Comparison of ENCODE assay signal across 13 cellular contexts in the genomic region with DNA sequence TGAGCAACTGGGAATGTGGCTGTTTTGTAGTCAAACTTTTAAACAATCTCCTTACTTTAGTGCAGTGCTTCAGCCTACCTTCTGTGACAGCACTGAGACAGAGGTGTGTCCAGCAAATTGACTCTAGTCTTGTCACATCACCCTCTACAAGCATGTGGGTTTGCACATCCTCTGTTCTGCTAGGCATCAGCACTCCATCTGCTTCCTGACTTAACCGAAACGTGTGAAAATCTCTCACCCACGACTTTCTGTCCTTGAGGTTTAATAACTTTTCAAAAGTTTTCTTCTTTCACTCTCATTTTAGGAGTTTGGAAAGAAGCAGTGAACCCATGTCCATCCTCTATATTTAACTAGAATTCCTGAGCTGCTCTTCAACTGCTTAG. TPM values are rescaled to one million over a fixed set of nuclear protein-coding genes. Genes with fewer than 3 reads are reported as not detected.
A peak's percentile ranks its signal among the peaks of the same experiment; 100 is the strongest.
DNase-seq lines count a peak whose midpoint lies in the region; ATAC-seq and TF ChIP-seq lines count a peak whose summit lies in the region.
"Had no signal": no experiment of that assay in that cellular context is flagged by ENCODE, and none has a peak within 500 bp of the region (broad histone marks: within the 10 kb centered on the region; RNA-seq: fewer than 3 reads in every experiment).

No MANE protein-coding gene starts in this region.

- H3K4me1 Mint-ChIP-seq in naive thymus-derived CD4-positive, alpha-beta T cell: peaks cover 0 to 20% (median 5%) of the 10 kb centered on the region in 7 donors

- CTCF ChIA-PET in naive thymus-derived CD4-positive, alpha-beta T cell (lab: Charles Lee): no interaction called here

- H3K27ac Mint-ChIP-seq in naive thymus-derived CD4-positive, alpha-beta T cell: no peak overlapping the region

- TF ChIP-seq CTCF in osteoblast (IDR thresholded peaks at IDR 0.05; ENCODE audit: extremely low read depth, low read depth, low read length): no peak

- intact Hi-C loops in naive thymus-derived CD4-positive, alpha-beta T cell (cut with micrococcal nuclease): no loop called here

- no peaks in the 10 kb centered on the region for H3K27me3 ChIP-seq in naive thymus-derived CD4-positive, alpha-beta T cell (ENCODE audit: control insufficient read depth in 2 of 2, insufficient read depth in 2 of 2, low read length in 2 of 2)
- no peaks in the 10 kb centered on the region for H3K27me3 ChIP-seq in osteoblast (ENCODE audit: insufficient read depth, low read length)

- H3K9me3 Mint-ChIP-seq in naive thymus-derived CD4-positive, alpha-beta T cell: peaks cover 0 to 10% (median 0%) of the 10 kb centered on the region in 11 donors

- H3K27ac ChIP-seq in naive thymus-derived CD4-positive, alpha-beta T cell (ENCODE audit: low read depth, low read length): no peak overlapping the region
- H3K27ac ChIP-seq in osteoblast (ENCODE audit: low read depth, low read length): no peak overlapping the region
- H3K27ac ChIP-seq: KMS-11 had no signal

- POLR2A ChIA-PET in naive thymus-derived CD4-positive, alpha-beta T cell (lab: Charles Lee): no interaction called here

- H3K4me2 ChIP-seq in osteoblast (ENCODE audit: insufficient read depth, low read length): no peak overlapping the region
- H3K4me2 ChIP-seq: KMS-11 had no signal

- no peaks in the 10 kb centered on the region for H3K9me3 ChIP-seq in naive thymus-derived CD4-positive, alpha-beta T cell (ENCODE audit: control insufficient read depth in 2 of 3, low read length in 3 of 3)
- H3K9me3 ChIP-seq in osteoblast (ENCODE audit: low read depth, low read length): no peaks in the 10 kb centered on the region

- H2AFZ ChIP-seq in osteoblast (ENCODE audit: low read length): no peak overlapping the region

- H3K79me2 ChIP-seq in osteoblast (ENCODE audit: insufficient read depth, low read length): no peaks in the 10 kb centered on the region

- peaks cover 0 to 12% of the 10 kb centered on the region in 2 donors for H3K4me1 ChIP-seq in naive thymus-derived CD4-positive, alpha-beta T cell (ENCODE audit: control insufficient read depth in 2 of 2, insufficient read depth in 2 of 2, low read length in 2 of 2)
- no peaks in the 10 kb centered on the region for H3K4me1 ChIP-seq in osteoblast (ENCODE audit: insufficient read depth, low read length)

- H3K4me3 Mint-ChIP-seq in naive thymus-derived CD4-positive, alpha-beta T cell: peak overlapping the region in 1 of 10 donors; percentile 59

- peaks cover 7 to 24% (median 10%) of the 10 kb centered on the region in 5 donors for H3K27me3 Mint-ChIP-seq in naive thymus-derived CD4-positive, alpha-beta T cell

- no peak for DNase-seq in naive thymus-derived CD4-positive, alpha-beta T cell
- DNase-seq in osteoblast (ENCODE audit: insufficient read length, low spot score, missing footprints) (no peak), AG08395 (ENCODE audit: low spot score) (no peak)
- no peak for DNase-seq in activated effector memory CD4-positive, alpha-beta T cell treated with Interleukin-2 at 50 U/mL for 16 hours
- DNase-seq: activated CD4-positive, alpha-beta T cell treated with anti-CD3 and anti-CD28 coated beads, Interleukin-2, amount 50 U/mL, for 1 hour; GF-D8; stimulated activated CD4-positive, alpha-beta T cell treated with anti-CD3 and anti-CD28 coated beads, Interleukin-4, amount 100 ng/mL, for 24 hours had no signal

- H3K4me3 ChIP-seq in naive thymus-derived CD4-positive, alpha-beta T cell (ENCODE audit: low read length): no peak overlapping the region
- H3K4me3 ChIP-seq in osteoblast (ENCODE audit: insufficient read depth, low read length): no peak overlapping the region

- no peaks in the 10 kb centered on the region for H3K36me3 ChIP-seq in naive thymus-derived CD4-positive, alpha-beta T cell (ENCODE audit: control insufficient read depth in 2 of 3, insufficient read depth in 3 of 3, low read length in 3 of 3)
- no peaks in the 10 kb centered on the region for H3K36me3 ChIP-seq in osteoblast (ENCODE audit: insufficient read depth, low read length)

- ATAC-seq in GM18873 (IDR thresholded peaks at IDR 0.05; ENCODE audit: low FRiP score, unreplicated experiment): peak; percentile 91
- ATAC-seq in GM21576 (IDR thresholded peaks at IDR 0.05; ENCODE audit: unreplicated experiment): peak; percentile 99
- ATAC-seq in HG03280 (IDR thresholded peaks at IDR 0.05; ENCODE audit: unreplicated experiment): peak; percentile 93
- ATAC-seq in naive thymus-derived CD4-positive, alpha-beta T cell: peak; percentile 74
- ATAC-seq: naive thymus-derived CD8-positive, alpha-beta T cell had no signal

- no peaks in the 10 kb centered on the region for H3K36me3 Mint-ChIP-seq in naive thymus-derived CD4-positive, alpha-beta T cell

- H4K20me1 ChIP-seq in osteoblast (ENCODE audit: insufficient read depth, low read length): no peaks in the 10 kb centered on the region

RNA-seq across cellular contexts. Expression of a gene that starts 42.6 kb away (rescaled TPM):
- not detected for total RNA-seq in naive thymus-derived CD4-positive, alpha-beta T cell
- polyA plus RNA-seq in naive thymus-derived CD4-positive, alpha-beta T cell: not detected
- total RNA-seq in osteoblast: not detected in 2 replicates
- total RNA-seq: glomerular endothelial cell; naive thymus-derived CD8-positive, alpha-beta T cell had no signal
- polyA plus RNA-seq: naive thymus-derived CD8-positive, alpha-beta T cell had no signal

RNA-seq across cellular contexts. Expression of a gene that starts 50.1 kb away (rescaled TPM):
- total RNA-seq in naive thymus-derived CD4-positive, alpha-beta T cell: 1 to 10 TPM in 4 of 5 experiments, under 1 TPM in 1; 0.67 to 2.7 (median 1.4) TPM
- under 1 TPM; 0.11 to 0.24 TPM for polyA plus RNA-seq in naive thymus-derived CD4-positive, alpha-beta T cell
- total RNA-seq in osteoblast: 2.2 and 2.9 TPM in 2 replicates
